Comparison of ENCODE assay signal across 1 cellular context in genomic region chr19:18587962-18588610, GRCh38.
TF ChIP-seq lines count a peak whose summit lies in the region.

No MANE protein-coding gene starts in this region.

TF ChIP-seq in endothelial cell of umbilical vein, 7 proteins besides CTCF, POLR2A, EP300 and RAD21:
- TF ChIP-seq MAX (IDR thresholded peaks at IDR 0.05; ENCODE audit: insufficient read depth, insufficient read length) (no peak), JUN (IDR thresholded peaks at IDR 0.05; ENCODE audit: borderline replicate concordance, insufficient read depth, insufficient read length, low read depth) (no peak)
